Comparison of ENCODE assay signal across 1 cellular context in the genomic region with DNA sequence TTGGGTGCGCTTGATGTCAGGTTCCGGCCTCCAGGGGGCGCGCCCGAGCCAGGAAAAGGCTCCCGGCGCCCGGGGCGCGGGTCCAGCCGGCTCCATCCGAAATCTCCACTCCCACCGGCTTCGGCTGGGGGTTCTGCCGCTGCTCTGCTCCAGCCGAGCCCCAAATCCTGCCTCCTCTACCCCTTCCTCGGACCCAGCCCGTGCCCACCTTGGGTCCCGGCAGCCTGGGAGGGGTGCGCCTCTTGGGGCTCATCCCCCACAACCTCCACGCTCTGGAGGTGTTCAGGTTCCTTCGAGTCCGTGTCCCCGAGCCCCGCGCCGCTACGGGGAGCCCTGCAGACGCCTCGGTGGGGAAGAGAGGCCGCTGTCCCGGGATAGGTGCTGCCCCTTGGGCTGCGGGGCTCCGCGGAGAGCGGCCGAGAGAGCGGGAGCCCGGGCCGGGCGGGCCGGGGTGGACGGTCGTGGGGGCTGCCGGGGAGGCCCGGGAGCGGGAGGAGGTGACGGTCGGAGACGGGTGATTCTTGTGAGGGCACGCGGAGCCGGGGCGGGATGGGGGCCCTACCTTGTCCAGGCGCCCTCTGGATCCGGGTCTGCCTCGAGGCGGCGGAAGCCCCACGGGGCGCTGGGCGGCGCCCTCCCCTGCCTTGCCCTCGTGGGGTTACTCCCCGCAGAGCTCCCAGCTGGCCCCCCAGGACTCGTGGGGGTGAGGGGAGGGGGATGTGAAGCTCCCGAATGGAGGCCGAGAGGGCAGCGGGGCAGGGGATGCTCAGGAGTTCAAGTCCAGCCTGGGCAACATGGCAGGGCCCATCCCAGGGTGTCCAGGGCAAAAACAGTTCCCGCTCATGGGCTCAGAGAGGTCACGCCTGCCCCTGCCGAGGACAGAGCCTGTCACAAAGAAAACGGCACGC.
TF ChIP-seq lines count a peak whose summit lies in the region.

No MANE protein-coding gene starts in this region.

TF ChIP-seq in IMR-90, 13 proteins besides CTCF, POLR2A, EP300 and RAD21:
- no peak for TF ChIP-seq BHLHE40 (IDR thresholded peaks at IDR 0.05; ENCODE audit: low read depth, low read length)
- TF ChIP-seq RCOR1 (IDR thresholded peaks at IDR 0.05; ENCODE audit: insufficient replicate concordance, low read length) = no peak
- TF ChIP-seq MAZ (IDR thresholded peaks at IDR 0.05; ENCODE audit: borderline replicate concordance, low read depth, low read length) = peak; percentile 31; the same call in 1 of the 2 replicates
- no peak for TF ChIP-seq NFE2L2 (IDR thresholded peaks at IDR 0.05; ENCODE audit: low read depth, low read length)
- peak; percentile 89 for TF ChIP-seq SMC3 (IDR thresholded peaks at IDR 0.05; ENCODE audit: low read depth, low read length)
- TF ChIP-seq ELK1 (IDR thresholded peaks at IDR 0.05; ENCODE audit: borderline replicate concordance, low read depth, low read length) = no peak
- no peak for TF ChIP-seq CHD1 (IDR thresholded peaks at IDR 0.05; ENCODE audit: low read depth, low read length)
- TF ChIP-seq RFX5 (IDR thresholded peaks at IDR 0.05; ENCODE audit: low read depth, low read length) = no peak
- TF ChIP-seq CEBPB (IDR thresholded peaks at IDR 0.05; ENCODE audit: low read depth, low read length) = no peak
- no peak for TF ChIP-seq MXI1 (IDR thresholded peaks at IDR 0.05; ENCODE audit: borderline replicate concordance, low read depth, low read length)
- TF ChIP-seq, protein P1, sequence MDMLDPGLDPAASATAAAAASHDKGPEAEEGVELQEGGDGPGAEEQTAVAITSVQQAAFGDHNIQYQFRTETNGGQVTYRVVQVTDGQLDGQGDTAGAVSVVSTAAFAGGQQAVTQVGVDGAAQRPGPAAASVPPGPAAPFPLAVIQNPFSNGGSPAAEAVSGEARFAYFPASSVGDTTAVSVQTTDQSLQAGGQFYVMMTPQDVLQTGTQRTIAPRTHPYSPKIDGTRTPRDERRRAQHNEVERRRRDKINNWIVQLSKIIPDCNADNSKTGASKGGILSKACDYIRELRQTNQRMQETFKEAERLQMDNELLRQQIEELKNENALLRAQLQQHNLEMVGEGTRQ (IDR thresholded peaks at IDR 0.05; ENCODE audit: low read depth, low read length) = no peak
- TF ChIP-seq MAFK (IDR thresholded peaks at IDR 0.05; ENCODE audit: low read depth, low read length) = no peak
- TF ChIP-seq FOS (IDR thresholded peaks at IDR 0.05; ENCODE audit: low read depth, low read length) = no peak
